In the genomic region with DNA sequence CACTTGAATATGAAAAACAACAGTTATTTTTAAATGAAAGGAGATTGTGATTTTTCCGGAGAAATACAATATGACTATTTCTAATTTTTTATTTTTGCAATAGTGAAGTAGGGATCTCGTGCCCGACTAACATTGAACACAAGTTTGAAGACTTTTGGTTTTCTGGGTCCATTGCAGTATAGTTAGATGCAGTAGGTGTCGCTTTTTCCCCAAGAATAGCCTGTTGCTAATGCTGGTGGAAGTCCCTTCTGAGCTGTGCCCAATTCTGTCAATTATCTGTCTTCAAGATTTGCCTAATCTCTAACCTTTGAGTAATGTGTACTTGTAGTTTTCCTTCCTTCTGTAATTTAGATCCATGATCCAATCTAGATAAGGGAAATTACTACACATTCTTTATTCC, we compare ENCODE assay signal across 8 cellular contexts.
DNase-seq lines count a peak whose midpoint lies in the region; ATAC-seq and TF ChIP-seq lines count a peak whose summit lies in the region.

No MANE protein-coding gene starts in this region.

- in situ Hi-C loops in astrocyte of the spinal cord (cut with HindIII; ENCODE audit: low sequenced_read_pairs) = no loop called here

- TF ChIP-seq CTCF in astrocyte of the spinal cord (IDR thresholded peaks at IDR 0.05; ENCODE audit: low read depth, low read length) = peak; percentile 85

- H3K4me3 ChIP-seq in astrocyte of the spinal cord (ENCODE audit: low read depth, low read length) = no peak overlapping the region

- DNase-seq in COLO668 (lab: John Stamatoyannopoulos, UW; ENCODE audit: unreplicated experiment) (peak; percentile 12), NCI-H524 (lab: John Stamatoyannopoulos, UW) (peak; percentile 27 to 63), astrocyte of the spinal cord (ENCODE audit: low read depth, low spot score) (peak; percentile 63), iPS DF 19.7 (ENCODE audit: low read depth, low spot score) (peak; percentile 20), smooth muscle cell of the brain vasculature (ENCODE audit: low read depth, low spot score) (peak; percentile 23)

- peak; percentile 67 for ATAC-seq in GM18511 (IDR thresholded peaks at IDR 0.05; ENCODE audit: unreplicated experiment)
- ATAC-seq in HG03159 (IDR thresholded peaks at IDR 0.05; ENCODE audit: unreplicated experiment) = peak; percentile 86
- no peak for ATAC-seq in HG02840 (IDR thresholded peaks at IDR 0.05; ENCODE audit: low FRiP score, unreplicated experiment)

Comparison
In these comparisons a context has a peak if more than half of its experiments do, and no peak if none do; other contexts are left out.
1. DNase-seq: peak in every context shown above with its lines; median percentile 63 in astrocyte of the spinal cord; 45 in NCI-H524; 23 in smooth muscle cell of the brain vasculature; 20 in iPS DF 19.7; 12 in COLO668.